37 cellular contexts compared by ENCODE assay signal in the genomic region with DNA sequence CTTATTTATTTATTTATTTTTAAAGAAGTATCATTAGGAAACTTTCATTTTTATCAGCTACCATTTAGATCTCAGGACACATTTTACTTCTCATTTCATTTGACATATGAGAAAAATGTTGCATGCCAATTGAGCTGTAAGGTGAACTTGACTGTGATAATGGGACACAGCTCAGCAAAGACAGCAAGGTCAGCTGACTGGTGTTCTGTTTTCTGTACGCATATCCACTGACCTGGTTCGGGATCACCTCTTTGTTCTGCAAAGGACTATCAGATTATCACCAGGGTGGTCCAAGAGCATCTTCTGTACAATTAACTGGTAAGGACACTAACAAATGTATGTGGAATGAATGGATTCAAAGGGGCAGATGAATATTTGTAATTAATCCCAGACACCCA. TPM values are rescaled to one million over a fixed set of nuclear protein-coding genes. Genes with fewer than 3 reads are reported as not detected.
"Had no signal": no experiment of that assay in that cellular context is flagged by ENCODE, and none has a peak within 500 bp of the region (broad histone marks: within the 10 kb centered on the region; RNA-seq: fewer than 3 reads in every experiment).

No MANE protein-coding gene starts in this region.

- H3K36me3 ChIP-seq: adrenal gland, neural progenitor cell, thyroid gland, upper lobe of left lung, vagina, WERI-Rb-1 had no signal

- H3K4me2 ChIP-seq: neural progenitor cell had no signal

- H2AFZ ChIP-seq: neural progenitor cell had no signal

- DNase-seq: activated CD4-positive, alpha-beta memory T cell treated with anti-CD3 and anti-CD28 coated beads for 36 hours; activated CD4-positive, alpha-beta T cell treated with anti-CD3 and anti-CD28 coated beads, Interleukin-2, amount 10 ng/mL, durations not matched to agents 24 days and 14 days; activated CD4-positive, CD25-positive, alpha-beta regulatory T cell treated with anti-CD3 and anti-CD28 coated beads, Interleukin-2, amount 50 U/mL, for 72 hours; activated CD8-positive, alpha-beta memory T cell treated with anti-CD3 and anti-CD28 coated beads, Interleukin-2, amount 50 U/mL, for 4 hours; activated effector memory CD4-positive, alpha-beta T cell treated with anti-CD3 and anti-CD28 coated beads, Interleukin-2, amount 50 U/mL, for 16 hours; activated naive CD4-positive, alpha-beta T cell treated with anti-CD3 and anti-CD28 coated beads for 36 hours; activated naive CD8-positive, alpha-beta T cell treated with anti-CD3 and anti-CD28 coated beads for 36 hours; activated T-cell treated with anti-CD3 and anti-CD28 coated beads, Interleukin-2, amount 50 U/mL, for 1 hour; aorta; body of pancreas; dorsolateral prefrontal cortex; effector memory CD4-positive, alpha-beta T cell; hypothalamus; immature natural killer cell; midbrain; naive thymus-derived CD8-positive, alpha-beta T cell; occipital lobe; stimulated activated CD4-positive, alpha-beta T cell treated with anti-CD3 and anti-CD28 coated beads, Interleukin-12 subunit alpha, Interleukin-12 subunit beta, amount 100 ng/mL, for 4 hours; stimulated activated CD4-positive, alpha-beta T cell treated with anti-CD3 and anti-CD28 coated beads, Interleukin-4, amount 100 ng/mL, for 1 hour; stimulated activated naive CD8-positive, alpha-beta T cell treated with anti-CD3 and anti-CD28 coated beads, Interleukin-15, amount 100 ng/mL, for 72 hours; substantia nigra; T-helper 17 cell; T1000; thyroid gland; upper lobe of left lung; WERI-Rb-1 had no signal

- H3K27me3 ChIP-seq: adrenal gland, body of pancreas, dorsolateral prefrontal cortex, neural progenitor cell, thyroid gland, upper lobe of left lung, vagina had no signal

- H3K4me3 ChIP-seq: adrenal gland, body of pancreas, coronary artery, dorsolateral prefrontal cortex, neural progenitor cell, skin epidermis, thyroid gland, upper lobe of left lung, vagina had no signal

- H3K27ac ChIP-seq: adrenal gland, body of pancreas, coronary artery, dorsolateral prefrontal cortex, neural progenitor cell, skin epidermis, upper lobe of left lung, vagina, WERI-Rb-1 had no signal

- H3K4me1 ChIP-seq: body of pancreas, neural progenitor cell, upper lobe of left lung, vagina had no signal

- H3K9me3 ChIP-seq: adrenal gland, body of pancreas, thyroid gland, vagina had no signal

- ATAC-seq: body of pancreas; esophagus mucosa; naive thymus-derived CD8-positive, alpha-beta T cell; sciatic nerve; stimulated activated naive CD8-positive, alpha-beta T cell treated with anti-CD3 and anti-CD28 coated beads, Interleukin-15, amount 100 ng/mL, for 72 hours; T-helper 17 cell had no signal

- H3K9ac ChIP-seq: neural progenitor cell had no signal

RNA-seq across cellular contexts. Expression of a gene that starts 51.9 kb away (rescaled TPM):
- total RNA-seq: activated CD4-positive, alpha-beta memory T cell treated with anti-CD3 and anti-CD28 coated beads for 36 hours; activated CD4-positive, alpha-beta T cell treated with anti-CD3 and anti-CD28 coated beads, Interleukin-2, amount 10 ng/mL, durations not matched to agents 24 days and 14 days; activated CD8-positive, alpha-beta memory T cell treated with anti-CD3 and anti-CD28 coated beads for 36 hours; activated naive CD4-positive, alpha-beta T cell treated with anti-CD3 and anti-CD28 coated beads for 36 hours; activated naive CD8-positive, alpha-beta T cell treated with anti-CD3 and anti-CD28 coated beads for 36 hours; activated T-helper 1 cell treated with anti-CD3 and anti-CD28 coated beads, Interleukin-12 subunit alpha, Interleukin-12 subunit beta, Interleukin-2, Interleukin-4 antibody, amounts not matched to agents 30 ng/mL and 10 ng/mL and 1 ng/mL, durations not matched to agents 14 hours and 24 hours and 36 hours; adrenal gland; aorta; body of pancreas; cerebellum; naive thymus-derived CD8-positive, alpha-beta T cell; occipital lobe; pulmonary artery endothelial cell; sciatic nerve; T-helper 17 cell; thyroid gland; upper lobe of left lung; vagina had no signal
- polyA plus RNA-seq: adrenal gland; aorta; immature natural killer cell; naive thymus-derived CD8-positive, alpha-beta T cell had no signal
